ENCODE assay signal across 8 cellular contexts in the genomic region with DNA sequence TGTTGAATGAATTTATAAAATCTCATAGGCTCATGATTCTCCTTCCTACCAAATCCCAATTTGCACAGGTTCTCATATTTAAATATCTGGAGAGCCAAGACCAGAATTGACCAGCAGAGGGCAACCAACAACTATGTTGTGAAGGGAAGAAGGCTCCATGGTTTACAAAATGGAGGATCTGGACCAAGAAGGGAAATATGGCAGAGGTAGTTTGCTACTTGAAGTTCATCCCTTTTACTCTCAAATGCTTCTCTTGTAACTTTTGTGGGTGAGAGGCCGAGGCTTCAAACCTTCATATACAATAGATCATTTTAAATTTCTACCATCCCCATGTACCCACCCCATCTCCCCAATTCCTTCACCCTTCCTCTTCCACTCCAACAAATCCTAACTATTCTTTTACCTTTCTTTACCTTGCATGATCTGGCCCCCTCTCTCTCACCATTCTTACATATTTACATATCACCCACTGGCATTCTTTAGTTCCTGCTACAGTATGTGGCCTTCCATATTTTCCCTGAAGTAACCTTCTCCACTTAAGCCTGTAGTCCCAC.
DNase-seq lines count a peak whose midpoint lies in the region; ATAC-seq, FAIRE-seq and TF ChIP-seq lines count a peak whose summit lies in the region.

No MANE protein-coding gene starts in this region.

- peaks cover 0 to 5% (median 0%) of the 10 kb centered on the region in 3 donors for H3K36me3 ChIP-seq in tibial artery

- ATAC-seq in HG02798 (IDR thresholded peaks at IDR 0.05; ENCODE audit: poor library complexity, unreplicated experiment), result no peak

- H3K4me3 ChIP-seq in LNCaP clone FGC (ENCODE audit: low read depth, low read length), result no peak overlapping the region
- H3K4me3 ChIP-seq in tibial artery, result no peak overlapping the region

- H3K9me3 ChIP-seq in tibial artery, result no peaks in the 10 kb centered on the region

- intact Hi-C loops in tibial artery (cut with DNase I; ENCODE audit: low total_unique reads), result loop anchor here (2.0 to 10.0 kb wide), 2 partner anchors 32 to 272 kb away; a partner anchor contains a TSS

- peak; percentile 84 for DNase-seq in EH (ENCODE audit: low read depth)
- peak; percentile 71 for DNase-seq in LNCaP clone FGC (ENCODE audit: low read depth)
- DNase-seq in RCC 7860 (ENCODE audit: low spot score), result peak; percentile 54
- DNase-seq in activated T-cell treated with anti-CD3 and anti-CD28 coated beads, Interleukin-2, amount 50 U/mL, for 48 hours, result peak; percentile 74 to 76
- DNase-seq in fibroblast of gingiva (ENCODE audit: low read depth), result peak; percentile 74
- peak in 42 of 56 donors; percentile 1 to 82 (median 22) for DNase-seq in nucleus accumbens (lab: John Stamatoyannopoulos, UW)
- peak; percentile 78 to 87 for DNase-seq in tibial artery

- peaks cover 0 to 26% (median 12%) of the 10 kb centered on the region in 4 donors for H3K4me1 ChIP-seq in tibial artery

- TF ChIP-seq CTCF in LNCaP clone FGC (IDR thresholded peaks at IDR 0.05; ENCODE audit: control insufficient read depth, extremely low read depth, insufficient read depth), result peak; percentile 84
- TF ChIP-seq CTCF in tibial artery (IDR thresholded peaks at IDR 0.05), result peak; percentile 72 to 90

- H3K27ac ChIP-seq in tibial artery, result no peak overlapping the region

- peak; percentile 74 for FAIRE-seq in RCC 7860 (lab: Jason Lieb, UNC)

- no peaks in the 10 kb centered on the region for H3K27me3 ChIP-seq in tibial artery

Comparison
In these comparisons a context has a peak if more than half of its experiments do, and no peak if none do; other contexts are left out.
1. DNase-seq: peak in every context shown above with its lines; median percentile 84 in EH; 82 in tibial artery; 75 in activated T-cell treated with anti-CD3 and anti-CD28 coated beads, Interleukin-2, amount 50 U/mL, for 48 hours; 74 in fibroblast of gingiva; 71 in LNCaP clone FGC; 54 in RCC 7860; 22 in nucleus accumbens.